3 cellular contexts compared by ENCODE assay signal in the genomic region with DNA sequence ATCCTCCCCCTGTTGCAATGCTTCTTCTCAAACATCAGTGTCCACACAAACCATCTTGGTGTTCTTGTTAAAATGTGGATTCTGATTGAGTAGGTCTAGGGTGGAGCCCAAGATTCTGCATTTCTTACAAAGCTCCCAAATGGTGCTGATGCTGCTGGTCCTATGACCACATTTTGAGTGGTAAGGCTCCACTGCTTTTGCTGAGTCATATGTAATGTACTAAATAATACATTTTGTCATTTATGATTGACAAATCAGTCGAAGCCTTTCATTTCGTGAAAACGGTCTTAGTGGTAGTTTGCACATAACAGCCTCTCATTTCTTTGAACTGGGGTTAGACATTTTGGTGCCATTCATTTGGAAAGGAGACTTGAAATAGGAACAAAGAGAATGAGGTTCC.
DNase-seq lines count a peak whose midpoint lies in the region; ATAC-seq, FAIRE-seq and TF ChIP-seq lines count a peak whose summit lies in the region.
"Not testable (repeated sequence)": the region's sequence is repeated elsewhere in the genome, so short reads cannot be mapped to it uniquely, and the experiment has no call there.

No MANE protein-coding gene starts in this region.

- not testable (repeated sequence) for BruUV-seq in K562 (replicated peaks; lab: Mats Ljungman, UMichigan); HepG2 (replicated peaks; lab: Mats Ljungman, UMichigan)

- not testable (repeated sequence) for H3K9ac ChIP-seq in K562 (ENCODE audit: insufficient read depth in 1 of 2, low read depth in 2 of 2, low read length in 2 of 2); HepG2 (ENCODE audit: insufficient read depth, low read depth, low read length)

- H3K27ac ChIP-seq in A549; K562 (ENCODE audit: extremely low read depth, low read depth, low read length); HepG2 (ENCODE audit: extremely low read length, insufficient read depth, low read length): not testable (repeated sequence)

- not testable (repeated sequence) for DNase-seq in A549 (ENCODE audit: low read depth in 1 of 2, low spot score in 1 of 2); K562 (ENCODE audit: extremely low read depth in 1 of 4, low spot score in 3 of 4); HepG2 (ENCODE audit: low spot score)

- POLR2A ChIA-PET in A549 (lab: Yijun Ruan, JAX); K562 (lab: Yijun Ruan, JAX); HepG2 (lab: Yijun Ruan, JAX): not testable (repeated sequence)

- in situ Hi-C loops in K562 (cut with MboI); HepG2 (cut with HindIII; ENCODE audit: extremely low pct_ligation_motif_present, low pct_unique_long_range_greater_than_20kb): not testable (repeated sequence)

- H3K4me3 ChIP-seq in A549; K562; HepG2 (replicated peaks in 1 of 3; ENCODE audit: insufficient read depth in 1 of 3, low read depth in 2 of 3, low read length in 3 of 3): not testable (repeated sequence)

- TF ChIP-seq POLR2A in A549 (IDR thresholded peaks at IDR 0.05; ENCODE audit: low read length); K562 (conservative IDR thresholded peaks at IDR 0.05); HepG2 (IDR thresholded peaks at IDR 0.05; ENCODE audit: insufficient read depth in 1 of 2, low read depth in 2 of 2, low read length in 2 of 2): not testable (repeated sequence)

- TF ChIP-seq RAD21 in A549 (conservative IDR thresholded peaks at IDR 0.05 in 1 of 2, IDR thresholded peaks at IDR 0.05 in 1 of 2); K562 (CRISPR knock-in tag; conservative IDR thresholded peaks at IDR 0.05 in 1 of 2, IDR thresholded peaks at IDR 0.05 in 1 of 2); HepG2 (CRISPR knock-in tag; IDR thresholded peaks at IDR 0.05): not testable (repeated sequence)

- peak; percentile 72 for FAIRE-seq in A549 (lab: Jason Lieb, UNC)
- FAIRE-seq in K562 (lab: Jason Lieb, UNC); HepG2 (lab: Jason Lieb, UNC): not testable (repeated sequence)

- CTCF ChIA-PET in A549 (lab: Yijun Ruan, JAX); K562 (lab: Yijun Ruan, JAX; ENCODE audit: low intra/inter-chr PET ratio); HepG2 (lab: Yijun Ruan, JAX; ENCODE audit: low intra/inter-chr PET ratio, low total read pairs): not testable (repeated sequence)

- ATAC-seq in A549, K562, HepG2: not testable (repeated sequence)

- H3K79me2 ChIP-seq in K562 (ENCODE audit: control insufficient read depth, insufficient read depth, low read length); HepG2 (ENCODE audit: insufficient read depth, low read length): not testable (repeated sequence)

- H3K4me2 ChIP-seq in A549; K562 (ENCODE audit: insufficient read depth, low read length); HepG2 (ENCODE audit: low read depth, low read length): not testable (repeated sequence)

- TF ChIP-seq CTCF in A549 (IDR thresholded peaks at IDR 0.05); K562 (IDR thresholded peaks at IDR 0.05 in 2 of 3, conservative IDR thresholded peaks at IDR 0.05 in 1 of 3; ENCODE audit: insufficient read depth in 2 of 3, low read depth in 1 of 3, low read length in 3 of 3); HepG2 (CRISPR knock-in tag; IDR thresholded peaks at IDR 0.05): not testable (repeated sequence)

- not testable (repeated sequence) for H3K36me3 ChIP-seq in K562 (ENCODE audit: control insufficient read depth, insufficient read depth, low read length); HepG2 (replicated peaks in 1 of 2; ENCODE audit: control insufficient read depth in 1 of 2, insufficient read depth in 2 of 2, low read length in 2 of 2)

- intact Hi-C loops in K562 (cut with micrococcal nuclease); HepG2 (cut with micrococcal nuclease; ENCODE audit: unreplicated experiment): not testable (repeated sequence)

- H3K27me3 ChIP-seq in K562 (ENCODE audit: control insufficient read depth in 2 of 2, insufficient read depth in 2 of 2, low read length in 2 of 2); HepG2 (ENCODE audit: control insufficient read depth in 1 of 2, insufficient read depth in 2 of 2, low read length in 2 of 2): not testable (repeated sequence)

- not testable (repeated sequence) for H3K4me1 ChIP-seq in A549; K562 (replicated peaks in 1 of 2; ENCODE audit: control insufficient read depth in 2 of 2, insufficient read depth in 2 of 2, low read length in 2 of 2); HepG2 (ENCODE audit: insufficient read depth, low read length)

- H4K20me1 ChIP-seq in K562 (replicated peaks; ENCODE audit: control insufficient read depth, insufficient read depth, low read length); HepG2 (ENCODE audit: insufficient read depth, low read length): not testable (repeated sequence)

- not testable (repeated sequence) for H2AFZ ChIP-seq in K562 (ENCODE audit: low read depth, low read length); HepG2 (ENCODE audit: low read length)

- not testable (repeated sequence) for TF ChIP-seq EP300 in A549 (IDR thresholded peaks at IDR 0.05); K562 (IDR thresholded peaks at IDR 0.05; ENCODE audit: low read length); HepG2 (IDR thresholded peaks at IDR 0.05; ENCODE audit: low read depth in 2 of 2, low read length in 2 of 2); HepG2 (CRISPR knock-in tag; IDR thresholded peaks at IDR 0.05; ENCODE audit: borderline replicate concordance)

- not testable (repeated sequence) for H3K9me1 ChIP-seq in K562 (ENCODE audit: control insufficient read depth, insufficient read depth, low read length)

- H3K9me3 ChIP-seq in A549; K562 (replicated peaks; ENCODE audit: control insufficient read depth, insufficient read depth, low read depth, low read length); HepG2 (ENCODE audit: low read length): not testable (repeated sequence)

- 13% methylated on average over 3 of the region's 3 CpGs for WGBS in A549 (ENCODE audit: missing lambda C conversion rate)
- 0% methylated on average over 3 of the region's 3 CpGs for WGBS in K562 (ENCODE audit: insufficient coverage, low coverage, missing lambda C conversion rate)
- WGBS in HepG2 (ENCODE audit: low lambda C conversion rate), result 8% methylated on average over 3 of the region's 3 CpGs

TF ChIP-seq in K562, 482 proteins besides CTCF, POLR2A, EP300 and RAD21:
- TF ChIP-seq C11orf30 (IDR thresholded peaks at IDR 0.05; ENCODE audit: low read depth) (peak; percentile 57), NFE2 (IDR thresholded peaks at IDR 0.05; ENCODE audit: low read depth) (peak; percentile 51; the same call in 1 of the 2 replicates), MAFF (IDR thresholded peaks at IDR 0.05; ENCODE audit: low read length) (peak; percentile 37; the same call in 1 of the 2 replicates), MAFG (tag; conservative IDR thresholded peaks at IDR 0.05) (peak; percentile 65), ZNF316 (IDR thresholded peaks at IDR 0.05) (peak; percentile 71)

TF ChIP-seq in HepG2, 621 proteins besides CTCF, POLR2A, EP300 and RAD21:
- TF ChIP-seq MAFK (conservative IDR thresholded peaks at IDR 0.05 in 1 of 2, IDR thresholded peaks at IDR 0.05 in 1 of 2; ENCODE audit: low read length in 2 of 2) (peak in 1 of 2 experiments; percentile 13; a peak in 1 of 4 replicates), NFE2L2 (IDR thresholded peaks at IDR 0.05; ENCODE audit: low read length) (0 out of 2 replicates have a peak, but pooled peaks have one; percentile 29)
